8 cellular contexts compared by ENCODE assay signal in the genomic region with DNA sequence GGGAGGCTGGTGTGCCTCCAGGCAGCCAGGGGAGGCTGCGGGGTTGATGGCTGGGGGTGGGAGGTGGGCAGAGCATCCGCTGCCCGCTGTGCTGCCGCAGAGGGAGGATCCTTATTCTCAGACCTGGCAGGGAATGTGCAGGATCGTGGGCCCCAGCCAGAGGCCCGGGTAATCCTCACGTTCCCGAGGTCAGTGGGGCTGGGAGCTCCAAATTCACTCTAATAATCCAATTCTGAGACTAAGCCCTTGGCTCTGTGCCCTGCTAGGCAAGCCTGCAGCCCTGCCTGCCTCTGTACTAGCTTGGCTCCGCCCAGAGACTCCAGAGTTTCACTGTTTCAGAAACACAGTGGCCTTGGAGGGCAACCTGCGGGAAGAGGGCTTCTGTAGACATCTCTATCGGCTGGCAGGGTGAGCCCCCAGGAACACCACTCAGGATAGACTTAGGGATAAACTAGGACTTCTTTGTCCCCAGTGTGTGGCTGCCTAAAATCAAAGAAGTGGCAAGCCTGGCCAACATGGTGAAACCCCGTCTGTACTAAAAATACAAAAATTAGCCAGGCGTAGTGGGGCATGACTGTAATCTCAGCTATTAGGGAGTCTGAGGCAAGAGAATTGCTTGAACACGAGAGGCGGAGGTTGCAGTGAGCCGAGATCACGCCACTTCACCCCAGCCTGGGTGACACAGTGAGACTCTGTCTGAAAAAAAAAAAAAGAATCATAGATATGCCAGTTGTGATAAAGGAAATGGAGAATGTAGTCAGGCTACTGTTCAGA. TPM values are rescaled to one million over a fixed set of nuclear protein-coding genes. Genes with fewer than 3 reads are reported as not detected.
DNase-seq lines count a peak whose midpoint lies in the region; ATAC-seq and TF ChIP-seq lines count a peak whose summit lies in the region.

No MANE protein-coding gene starts in this region.

- DNase-seq in DMS53 (lab: John Stamatoyannopoulos, UW) (peak; percentile 25), DMS53 treated with DMSO at 0.1 percent for 48 hours (lab: John Stamatoyannopoulos, UW; ENCODE audit: unreplicated experiment) (no peak), chondrocyte (ENCODE audit: low spot score) (peak; percentile 64), nephron progenitor cell (peak; percentile 35), germinal center (ENCODE audit: low spot score) (no peak)
- DNase-seq in activated naive CD4-positive, alpha-beta T cell (lab: John Stamatoyannopoulos, UW), result no peak
- DNase-seq in NK-92 treated with Interleukin-12 subunit alpha and Interleukin-12 subunit beta, amount 100 ng/mL, for 24 hours (lab: John Stamatoyannopoulos, UW), result no peak

- peaks cover 3% of the 10 kb centered on the region for H3K27me3 Mint-ChIP-seq in chondrocyte (ENCODE audit: low read depth)
- H3K27me3 Mint-ChIP-seq in nephron progenitor cell (ENCODE audit: low read depth, poor library complexity), result peaks cover 4% of the 10 kb centered on the region

- H3K4me3 Mint-ChIP-seq in chondrocyte (ENCODE audit: unreplicated experiment), result no peak overlapping the region
- no peak overlapping the region for H3K4me3 Mint-ChIP-seq in nephron progenitor cell

- H3K9me3 Mint-ChIP-seq in chondrocyte (ENCODE audit: low read depth) (no peaks in the 10 kb centered on the region), nephron progenitor cell (no peaks in the 10 kb centered on the region)

- no peak for TF ChIP-seq CTCF in chondrocyte (IDR thresholded peaks at IDR 0.05)
- no peak for TF ChIP-seq CTCF in nephron progenitor cell (IDR thresholded peaks at IDR 0.05)

- peak; percentile 60 for ATAC-seq in HG03439 (IDR thresholded peaks at IDR 0.05; ENCODE audit: unreplicated experiment)

- no peaks in the 10 kb centered on the region for H3K36me3 Mint-ChIP-seq in chondrocyte (ENCODE audit: low read depth)
- H3K36me3 Mint-ChIP-seq in nephron progenitor cell (ENCODE audit: low read depth), result no peaks in the 10 kb centered on the region

- H3K27ac Mint-ChIP-seq in chondrocyte (ENCODE audit: unreplicated experiment) (no peak overlapping the region), nephron progenitor cell (peak overlapping the region; percentile 83)

- H3K4me1 Mint-ChIP-seq in chondrocyte (ENCODE audit: low read depth) (no peaks in the 10 kb centered on the region), nephron progenitor cell (peaks cover 20% of the 10 kb centered on the region)

RNA-seq across cellular contexts. Expression of gene MLEC, which starts 17.7 kb away (rescaled TPM):
- total RNA-seq in chondrocyte, result 143 to 204 TPM (median 144 TPM) in 3 replicates

RNA-seq across cellular contexts. Expression of gene CABP1, which starts 28.8 kb away (rescaled TPM):
- not detected in 3 replicates for total RNA-seq in chondrocyte

RNA-seq across cellular contexts. Expression of gene UNC119B, which starts 41.0 kb away (rescaled TPM):
- total RNA-seq in chondrocyte, result 21.9 to 22.7 TPM (median 22.3 TPM) in 3 replicates

RNA-seq across cellular contexts. Expression of gene ACADS, which starts 56.4 kb away (rescaled TPM):
- total RNA-seq in chondrocyte, result 6.8 to 7.2 TPM (median 7.0 TPM) in 3 replicates

Comparison
In these comparisons a context has a peak if more than half of its experiments do, and no peak if none do; other contexts are left out.
1. DNase-seq: peak in DMS53 (single experiment), chondrocyte (single experiment) and nephron progenitor cell (single experiment); none in DMS53 treated with DMSO at 0.1 percent for 48 hours (single experiment), activated naive CD4-positive, alpha-beta T cell (0 of 4), germinal center (single experiment) and NK-92 treated with Interleukin-12 subunit alpha and Interleukin-12 subunit beta, amount 100 ng/mL, for 24 hours (single experiment).